Comparison of ENCODE assay signal across 8 cellular contexts in genomic region chr2:179106342-179107178, GRCh38. TPM values are rescaled to one million over a fixed set of nuclear protein-coding genes. Genes with fewer than 3 reads are reported as not detected.
DNase-seq lines count a peak whose midpoint lies in the region; ATAC-seq and FAIRE-seq lines count a peak whose summit lies in the region.

No MANE protein-coding gene starts in this region.

- no peak for DNase-seq in activated CD4-positive, CD25-positive, alpha-beta regulatory T cell treated with anti-CD3 and anti-CD28 coated beads, Interleukin-2, amount 50 U/mL, for 72 hours
- DNase-seq in NCI-H1092 (lab: John Stamatoyannopoulos, UW) (peak; percentile 16), T1000 (lab: John Stamatoyannopoulos, UW) (peak; percentile 51), frontal cortex (ENCODE audit: low spot score in 2 of 2) (peak in 1 of 2 donors; percentile 2), putamen (ENCODE audit: low spot score) (peak; percentile 82), NCI-H526 treated with DMSO at 0.1 percent for 48 hours (lab: John Stamatoyannopoulos, UW) (no peak)

- ATAC-seq in activated CD4-positive, CD25-positive, alpha-beta regulatory T cell treated with anti-CD3 and anti-CD28 coated beads, Interleukin-2, amount 50 U/mL, for 24 hours: peak; percentile 39 to 56
- ATAC-seq in HG02571 (IDR thresholded peaks at IDR 0.05; ENCODE audit: unreplicated experiment): peak; percentile 86

- FAIRE-seq in frontal cortex (lab: Jason Lieb, UNC): peak; percentile 97

RNA-seq across cellular contexts. Expression of gene CCDC141, which starts 56.6 kb away (rescaled TPM):
- 1.2 TPM for total RNA-seq in frontal cortex

Comparison
In these comparisons a context has a peak if more than half of its experiments do, and no peak if none do; other contexts are left out.
1. DNase-seq: peak in NCI-H1092 (single experiment), T1000 (single experiment) and putamen (single experiment); none in activated CD4-positive, CD25-positive, alpha-beta regulatory T cell treated with anti-CD3 and anti-CD28 coated beads, Interleukin-2, amount 50 U/mL, for 72 hours (single experiment) and NCI-H526 treated with DMSO at 0.1 percent for 48 hours (single experiment).